ENCODE assay signal across 2 cellular contexts in the genomic region with DNA sequence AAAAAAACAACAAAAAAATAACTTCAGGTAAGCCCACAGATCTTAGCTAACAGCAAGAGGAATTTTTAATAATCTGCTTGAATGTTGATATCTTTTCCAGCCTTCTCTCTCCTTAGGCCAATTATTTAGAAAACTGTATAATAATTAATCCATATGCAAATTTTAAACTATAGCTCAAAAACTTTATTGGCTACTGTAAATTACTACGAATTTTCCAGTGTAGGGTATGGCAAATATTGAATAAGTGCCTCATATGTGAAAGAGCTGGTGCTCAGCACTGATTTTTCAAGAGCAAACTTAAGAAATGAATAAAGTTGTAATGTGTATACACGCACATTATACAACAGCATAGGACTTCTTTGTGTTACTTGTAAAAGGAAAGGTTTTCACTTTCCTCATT.
TF ChIP-seq lines count a peak whose summit lies in the region.

No MANE protein-coding gene starts in this region.

TF ChIP-seq in SK-N-SH, 30 proteins besides CTCF, POLR2A, EP300 and RAD21 (continued from another document):
- no peak for TF ChIP-seq ZBTB33 (IDR thresholded peaks at IDR 0.05; ENCODE audit: borderline replicate concordance, low read depth)

TF ChIP-seq in SK-N-SH treated with all-trans-retinoic acid at 6 μM for 48 hours, 23 proteins besides CTCF, POLR2A, EP300 and RAD21 (continued from another document):
- TF ChIP-seq POU6F1 (CRISPR knock-in tag; IDR thresholded peaks at IDR 0.05; ENCODE audit: borderline replicate concordance, low read depth) (no peak), TOX (CRISPR knock-in tag; IDR thresholded peaks at IDR 0.05; ENCODE audit: borderline replicate concordance) (no peak), CSDC2 (CRISPR knock-in tag; IDR thresholded peaks at IDR 0.05) (no peak), ARNTL (CRISPR knock-in tag; IDR thresholded peaks at IDR 0.05; ENCODE audit: borderline replicate concordance, low read depth) (no peak), RARB (CRISPR knock-in tag; IDR thresholded peaks at IDR 0.05) (no peak), TSHZ2 (CRISPR knock-in tag; IDR thresholded peaks at IDR 0.05) (no peak), ZC3H10 (CRISPR knock-in tag; IDR thresholded peaks at IDR 0.05) (no peak), ZFP3 (CRISPR knock-in tag; IDR thresholded peaks at IDR 0.05) (no peak)
